In the genomic region with DNA sequence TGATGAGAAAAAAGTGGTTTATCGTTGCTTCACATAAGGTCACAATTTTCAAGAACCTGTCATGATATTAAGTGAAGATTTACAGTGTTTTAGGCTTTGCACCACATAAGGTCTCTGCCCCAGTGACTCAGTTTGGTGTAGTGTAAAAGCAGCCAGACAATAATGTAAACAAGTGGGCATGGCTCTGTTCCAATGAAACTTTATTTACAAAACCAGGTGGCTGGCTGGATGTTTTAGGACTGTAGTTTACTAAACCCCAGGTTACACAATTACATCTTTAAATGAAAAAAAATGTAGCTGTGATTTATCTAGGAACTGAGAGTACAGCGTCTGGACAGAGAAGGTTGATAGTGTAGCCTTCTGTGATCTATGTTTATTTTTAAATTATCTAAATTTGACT, we compare ENCODE assay signal across 21 cellular contexts. TPM values are rescaled to one million over a fixed set of nuclear protein-coding genes. Genes with fewer than 3 reads are reported as not detected.
DNase-seq lines count a peak whose midpoint lies in the region; FAIRE-seq and TF ChIP-seq lines count a peak whose summit lies in the region.
"Had no signal": no experiment of that assay in that cellular context is flagged by ENCODE, and none has a peak within 500 bp of the region (broad histone marks: within the 10 kb centered on the region; RNA-seq: fewer than 3 reads in every experiment).

No MANE protein-coding gene starts in this region.

- H4K20me1 ChIP-seq in astrocyte (ENCODE audit: insufficient read depth, low read length) = peaks cover 4% of the 10 kb centered on the region

- peaks cover 17% of the 10 kb centered on the region for H3K4me1 Mint-ChIP-seq in astrocyte (ENCODE audit: low read depth, unreplicated experiment)
- H3K4me1 Mint-ChIP-seq in nephron progenitor cell = no peaks in the 10 kb centered on the region

- no peak for FAIRE-seq in astrocyte (lab: Jason Lieb, UNC)
- FAIRE-seq: colon, GM12878 had no signal

- no peak overlapping the region for H4K8ac ChIP-seq in trophoblast cell (ENCODE audit: low read depth, low read length)

- H3K4me2 ChIP-seq in astrocyte (ENCODE audit: low read length) (no peak overlapping the region), trophoblast cell (ENCODE audit: low read length) (no peak overlapping the region)

- DNase-seq in A172 (ENCODE audit: low spot score) (peak; percentile 36), H4 (ENCODE audit: low spot score) (peak; percentile 86), astrocyte (ENCODE audit: low read depth) (peak; percentile 37), foreskin fibroblast (peak; percentile 69 to 73), NCI-H446 treated with DMSO at 0.1 percent for 48 hours (lab: John Stamatoyannopoulos, UW) (no peak), amniotic stem cell (lab: John Stamatoyannopoulos, UW) (no peak), trophoblast cell (no peak), nephron progenitor cell (no peak)
- DNase-seq: activated CD8-positive, alpha-beta memory T cell treated with anti-CD3 and anti-CD28 coated beads, Interleukin-2, amount 10 ng/mL, durations not matched to agents 7 days and 5 days; activated gamma-delta T cell; anterior cingulate cortex; GF-D8; left ventricle myocardium superior; NCI-H1417 treated with DMSO at 0.1 percent for 48 hours; occipital lobe; stimulated activated CD4-positive, alpha-beta T cell treated with anti-CD3 and anti-CD28 coated beads, Interleukin-2, amount 100 ng/mL, for 24 hours; stomach; upper lobe of left lung had no signal

- no peak overlapping the region for H2BK120ac ChIP-seq in trophoblast cell (ENCODE audit: insufficient read depth, low read length, poor library complexity)

- H3K79me2 ChIP-seq in astrocyte (ENCODE audit: insufficient read depth, low read length) (no peaks in the 10 kb centered on the region), trophoblast cell (ENCODE audit: control insufficient read depth, insufficient read depth, low read length, poor library complexity) (no peaks in the 10 kb centered on the region)

- no peak overlapping the region for H3K14ac ChIP-seq in trophoblast cell (ENCODE audit: low read length)

- H3K36me3 ChIP-seq in astrocyte (ENCODE audit: insufficient read depth, low read length) (peaks cover 28% of the 10 kb centered on the region), trophoblast cell (ENCODE audit: control insufficient read depth in 1 of 2, insufficient read depth in 2 of 2, low read length in 2 of 2) (peaks cover 4 to 17% of the 10 kb centered on the region in 2 experiments)

- H4K91ac ChIP-seq in trophoblast cell (ENCODE audit: low read depth, low read length) = no peak overlapping the region

- no peak for TF ChIP-seq CTCF in astrocyte (IDR thresholded peaks at IDR 0.05; ENCODE audit: insufficient read depth, low read depth, low read length)
- TF ChIP-seq CTCF in foreskin fibroblast (IDR thresholded peaks at IDR 0.05; ENCODE audit: low read depth, low read length) = no peak
- no peak for TF ChIP-seq CTCF in nephron progenitor cell (IDR thresholded peaks at IDR 0.05)

- no peak overlapping the region for H2AK5ac ChIP-seq in trophoblast cell (ENCODE audit: low read length)

- H3K4me3 ChIP-seq in astrocyte (ENCODE audit: insufficient read depth, low read depth, low read length) (no peak overlapping the region), foreskin fibroblast (ENCODE audit: low read depth in 1 of 2, low read length in 2 of 2) (no peak overlapping the region), trophoblast cell (ENCODE audit: low read depth, low read length) (no peak overlapping the region)
- H3K4me3 ChIP-seq: GM12878, SK-N-MC, stomach, upper lobe of left lung had no signal

- H3K27me3 ChIP-seq in astrocyte (ENCODE audit: insufficient read depth, low read length) = no peaks in the 10 kb centered on the region
- H3K27me3 ChIP-seq in trophoblast cell (ENCODE audit: insufficient read depth, low read length) = no peaks in the 10 kb centered on the region
- H3K27me3 ChIP-seq: stomach, upper lobe of left lung had no signal

- H3K36me3 Mint-ChIP-seq in astrocyte (ENCODE audit: low read depth, unreplicated experiment) (peaks cover 18% of the 10 kb centered on the region), nephron progenitor cell (ENCODE audit: low read depth) (peaks cover 90% of the 10 kb centered on the region)

- H3K27me3 Mint-ChIP-seq in astrocyte (ENCODE audit: low read depth, unreplicated experiment) (no peaks in the 10 kb centered on the region), nephron progenitor cell (ENCODE audit: low read depth, poor library complexity) (no peaks in the 10 kb centered on the region)
- H3K27me3 Mint-ChIP-seq: activated CD8-positive, alpha-beta memory T cell treated with anti-CD3 and anti-CD28 coated beads, Interleukin-2, amount 10 ng/mL, durations not matched to agents 7 days and 5 days had no signal

- H4K12ac ChIP-seq in trophoblast cell (ENCODE audit: low read depth, low read length) = no peak overlapping the region

- WGBS in trophoblast cell (ENCODE audit: extremely low coverage, insufficient coverage, insufficient read length) = no CpG with 5 or more reads among the region's 2 CpGs

- no peak overlapping the region for H3K18ac ChIP-seq in trophoblast cell (ENCODE audit: low read length)

- H3K4me3 Mint-ChIP-seq in astrocyte (ENCODE audit: unreplicated experiment) = no peak overlapping the region
- no peak overlapping the region for H3K4me3 Mint-ChIP-seq in nephron progenitor cell
- H3K4me3 Mint-ChIP-seq: activated CD8-positive, alpha-beta memory T cell treated with anti-CD3 and anti-CD28 coated beads, Interleukin-2, amount 10 ng/mL, durations not matched to agents 7 days and 5 days had no signal

- no peak overlapping the region for H3K4ac ChIP-seq in trophoblast cell (ENCODE audit: low read depth, low read length)

- H3K79me1 ChIP-seq in trophoblast cell (ENCODE audit: low read length) = no peaks in the 10 kb centered on the region

- H3K9me3 ChIP-seq in astrocyte (ENCODE audit: insufficient read depth, low read depth, low read length) (no peaks in the 10 kb centered on the region), trophoblast cell (ENCODE audit: insufficient read depth, low read depth, low read length) (peaks cover 2% of the 10 kb centered on the region)
- H3K9me3 ChIP-seq: stomach, upper lobe of left lung had no signal

- no peak overlapping the region for H2BK5ac ChIP-seq in trophoblast cell (ENCODE audit: low read depth, low read length, poor library complexity)

- H3K4me1 ChIP-seq in astrocyte (ENCODE audit: insufficient read depth, low read length) = peaks cover 12% of the 10 kb centered on the region
- no peaks in the 10 kb centered on the region for H3K4me1 ChIP-seq in trophoblast cell (ENCODE audit: control insufficient read depth in 1 of 2, insufficient read depth in 2 of 2, low read length in 2 of 2)
- H3K4me1 ChIP-seq: upper lobe of left lung had no signal

- no peak overlapping the region for H3K23ac ChIP-seq in trophoblast cell (ENCODE audit: low read length)

- H3K9ac ChIP-seq in astrocyte (ENCODE audit: low read length) (no peak overlapping the region), trophoblast cell (ENCODE audit: low read length) (no peak overlapping the region)

- H3K9me3 Mint-ChIP-seq in astrocyte (ENCODE audit: unreplicated experiment) = no peaks in the 10 kb centered on the region
- H3K9me3 Mint-ChIP-seq in nephron progenitor cell = peaks cover 33% of the 10 kb centered on the region

- no peak overlapping the region for H3K27ac Mint-ChIP-seq in astrocyte (ENCODE audit: unreplicated experiment)
- H3K27ac Mint-ChIP-seq in nephron progenitor cell = no peak overlapping the region
- H3K27ac Mint-ChIP-seq: activated CD8-positive, alpha-beta memory T cell treated with anti-CD3 and anti-CD28 coated beads, Interleukin-2, amount 10 ng/mL, durations not matched to agents 7 days and 5 days had no signal

- H2AFZ ChIP-seq in astrocyte (ENCODE audit: low read depth, low read length) (no peak overlapping the region), trophoblast cell (ENCODE audit: insufficient read depth, low read length, poor library complexity) (no peak overlapping the region)

- no peak overlapping the region for H2BK12ac ChIP-seq in trophoblast cell (ENCODE audit: low read length)

- H3K27ac ChIP-seq in astrocyte (ENCODE audit: low read depth, low read length) (no peak overlapping the region), trophoblast cell (ENCODE audit: low read depth, low read length) (no peak overlapping the region)
- H3K27ac ChIP-seq: SK-N-MC, upper lobe of left lung had no signal

RNA-seq across cellular contexts. Expression of a gene that starts 9.7 kb away (rescaled TPM):
- not detected in 2 replicates for total RNA-seq in A172 (2014; rRNA removed; shearing (Covaris generic))
- total RNA-seq in H4 (2014; rRNA removed; shearing (Covaris generic)) = not detected in 2 replicates
- total RNA-seq in astrocyte = 0.34 and 0.43 TPM in 2 replicates
- 0.08 TPM in 2 replicates for polyA plus RNA-seq in trophoblast cell (2013)

Comparison
In these comparisons a context has a peak if more than half of its experiments do, and no peak if none do; other contexts are left out.
1. DNase-seq: peak in A172 (single experiment), H4 (single experiment), astrocyte (single experiment) and foreskin fibroblast (2 of 2); none in NCI-H446 treated with DMSO at 0.1 percent for 48 hours (single experiment), amniotic stem cell (single experiment), trophoblast cell (0 of 2) and nephron progenitor cell (single experiment).